ENCODE assay signal across 37 cellular contexts in the genomic region with DNA sequence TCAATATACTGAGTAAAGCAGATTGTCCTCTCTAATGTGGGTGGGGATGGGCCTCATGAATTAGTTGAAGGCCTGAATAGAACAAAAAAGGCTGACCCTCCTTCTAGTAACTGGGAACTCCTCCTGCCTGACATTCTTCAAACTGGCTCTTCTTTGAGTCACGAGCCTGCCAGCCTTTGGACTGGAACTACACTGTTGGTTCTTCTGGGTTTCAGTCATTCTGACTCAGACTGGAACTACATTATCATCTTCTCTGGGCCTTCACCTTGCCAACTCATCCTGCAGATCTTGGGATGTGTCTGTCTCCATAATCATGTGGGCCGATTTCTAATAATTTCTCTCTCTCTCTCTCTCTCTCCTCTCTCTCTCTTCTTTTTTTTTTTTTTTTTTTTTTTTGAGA. TPM values are rescaled to one million over a fixed set of nuclear protein-coding genes. Genes with fewer than 3 reads are reported as not detected.
"Had no signal": no experiment of that assay in that cellular context is flagged by ENCODE, and none has a peak within 500 bp of the region (broad histone marks: within the 10 kb centered on the region; RNA-seq: fewer than 3 reads in every experiment).

No MANE protein-coding gene starts in this region.

- H3K27me3 Mint-ChIP-seq: activated naive CD8-positive, alpha-beta T cell treated with anti-CD3 and anti-CD28 coated beads for 36 hours had no signal

- DNase-seq: activated CD4-positive, alpha-beta T cell treated with anti-CD3 and anti-CD28 coated beads for 1 hour; activated CD4-positive, alpha-beta T cell treated with anti-CD3 and anti-CD28 coated beads, Interleukin-2, amount 50 U/mL, for 4 hours; activated CD8-positive, alpha-beta memory T cell treated with anti-CD3 and anti-CD28 coated beads, Interleukin-2, amount 50 U/mL, for 48 hours; activated naive CD4-positive, alpha-beta T cell; activated naive CD8-positive, alpha-beta T cell treated with anti-CD3 and anti-CD28 coated beads for 36 hours; activated T-cell treated with anti-CD3 and anti-CD28 coated beads, Interleukin-2, amount 50 U/mL, for 4 hours; cerebellar nuclear complex; colonic mucosa; effector CD8-positive, alpha-beta T cell; erythroblast; islet precursor cell; left cardiac atrium; left ventricle myocardium superior; right lobe of liver; stimulated activated CD4-positive, alpha-beta T cell treated with anti-CD3 and anti-CD28 coated beads, Interleukin-4, amount 100 ng/mL, for 24 hours; stimulated activated naive CD8-positive, alpha-beta T cell treated with anti-CD3 and anti-CD28 coated beads, Interleukin-15, amount 100 ng/mL, for 72 hours; substantia nigra; T-helper 2 cell; upper lobe of left lung had no signal

- H3K4me1 ChIP-seq: ascending aorta, colonic mucosa, right lobe of liver, upper lobe of left lung had no signal

- H3K4me1 Mint-ChIP-seq: activated naive CD8-positive, alpha-beta T cell treated with anti-CD3 and anti-CD28 coated beads for 36 hours; brain; nephron; stimulated activated memory B cell treated with anti-CD40 and anti-IgM and Interleukin-4, amounts not matched to agents 10 μg/mL and 1 μg/mL and 100 μg/mL, for 72 hours; stimulated activated naive CD8-positive, alpha-beta T cell treated with anti-CD3 and anti-CD28 coated beads, Interleukin-15, amount 100 ng/mL, for 72 hours; WTC11 had no signal

- H3K36me3 Mint-ChIP-seq: activated naive CD8-positive, alpha-beta T cell treated with anti-CD3 and anti-CD28 coated beads for 36 hours; brain; stimulated activated memory B cell treated with anti-CD40 and anti-IgM and Interleukin-4, amounts not matched to agents 10 μg/mL and 1 μg/mL and 100 μg/mL, for 72 hours; WTC11 had no signal

- H3K4me3 Mint-ChIP-seq: activated naive CD8-positive, alpha-beta T cell treated with anti-CD3 and anti-CD28 coated beads for 36 hours; activated T-cell treated with anti-CD3 and anti-CD28 coated beads, Interleukin-2, amount 50 U/mL, for 4 hours; brain; nephron; stimulated activated memory B cell treated with anti-CD40 and anti-IgM and Interleukin-4, amounts not matched to agents 10 μg/mL and 1 μg/mL and 100 μg/mL, for 72 hours; stimulated activated naive CD8-positive, alpha-beta T cell treated with anti-CD3 and anti-CD28 coated beads, Interleukin-15, amount 100 ng/mL, for 72 hours; WTC11 had no signal

- H3K27ac Mint-ChIP-seq: activated naive CD8-positive, alpha-beta T cell treated with anti-CD3 and anti-CD28 coated beads for 36 hours; brain; nephron; stimulated activated memory B cell treated with anti-CD40 and anti-IgM and Interleukin-4, amounts not matched to agents 10 μg/mL and 1 μg/mL and 100 μg/mL, for 72 hours; stimulated activated naive CD8-positive, alpha-beta T cell treated with anti-CD3 and anti-CD28 coated beads, Interleukin-15, amount 100 ng/mL, for 72 hours; WTC11 had no signal

- H3K36me3 ChIP-seq: adrenal gland, ascending aorta, cardiac muscle cell, colonic mucosa, gastroesophageal sphincter, right lobe of liver, upper lobe of left lung, vagina had no signal

- H3K4me3 ChIP-seq: adrenal gland, ascending aorta, cardiac muscle cell, colonic mucosa, gastroesophageal sphincter, hepatocyte, right lobe of liver, upper lobe of left lung, vagina had no signal

- H2AFZ ChIP-seq: hepatocyte had no signal

- H3K9me3 ChIP-seq: adrenal gland, ascending aorta, colonic mucosa, gastroesophageal sphincter, right lobe of liver, upper lobe of left lung, vagina had no signal

- H3K27me3 ChIP-seq: adrenal gland, ascending aorta, cardiac muscle cell, colonic mucosa, gastroesophageal sphincter, hepatocyte, right lobe of liver, upper lobe of left lung, vagina had no signal

- ATAC-seq: activated T-cell treated with anti-CD3 and anti-CD28 coated beads, Interleukin-2, amount 50 U/mL, for 4 hours; gastroesophageal sphincter; left cardiac atrium; left ventricle myocardium superior; right lobe of liver; stimulated activated memory B cell treated with anti-CD40 and anti-IgM and Interleukin-4, amounts not matched to agents 10 μg/mL and 1 μg/mL and 100 μg/mL, for 72 hours; stimulated activated naive CD8-positive, alpha-beta T cell treated with anti-CD3 and anti-CD28 coated beads, Interleukin-15, amount 100 ng/mL, for 72 hours; WTC11 had no signal

- H3K4me2 ChIP-seq: hepatocyte had no signal

- H3K27ac ChIP-seq: adrenal gland, ascending aorta, cardiac muscle cell, colonic mucosa, gastroesophageal sphincter, hepatocyte, right lobe of liver, upper lobe of left lung, vagina had no signal

- H3K9me3 Mint-ChIP-seq: activated naive CD8-positive, alpha-beta T cell treated with anti-CD3 and anti-CD28 coated beads for 36 hours; activated T-cell treated with anti-CD3 and anti-CD28 coated beads, Interleukin-2, amount 50 U/mL, for 4 hours; stimulated activated memory B cell treated with anti-CD40 and anti-IgM and Interleukin-4, amounts not matched to agents 10 μg/mL and 1 μg/mL and 100 μg/mL, for 72 hours; stimulated activated naive CD8-positive, alpha-beta T cell treated with anti-CD3 and anti-CD28 coated beads, Interleukin-15, amount 100 ng/mL, for 72 hours; WTC11 had no signal

- H3K79me2 ChIP-seq: hepatocyte had no signal

RNA-seq across cellular contexts. Expression of a gene that starts 26.9 kb away (rescaled TPM):
- total RNA-seq: activated naive CD8-positive, alpha-beta T cell treated with anti-CD3 and anti-CD28 coated beads for 36 hours; activated T-cell treated with anti-CD3 and anti-CD28 coated beads, Interleukin-2, amount 50 U/mL, for 4 hours; adrenal gland; ascending aorta; cardiac muscle cell; colonic mucosa; dermis microvascular lymphatic vessel endothelial cell; fibroblast of villous mesenchyme; gastroesophageal sphincter; hepatocyte; left cardiac atrium; left ventricle myocardium superior; lung microvascular endothelial cell; mucosa of gallbladder; osteocyte; posterior vena cava; right lobe of liver; skeletal muscle tissue; upper lobe of left lung; vagina; WTC11 had no signal
- polyA plus RNA-seq: adrenal gland, cardiac muscle cell, hepatocyte, thymus had no signal
